In the genomic region with DNA sequence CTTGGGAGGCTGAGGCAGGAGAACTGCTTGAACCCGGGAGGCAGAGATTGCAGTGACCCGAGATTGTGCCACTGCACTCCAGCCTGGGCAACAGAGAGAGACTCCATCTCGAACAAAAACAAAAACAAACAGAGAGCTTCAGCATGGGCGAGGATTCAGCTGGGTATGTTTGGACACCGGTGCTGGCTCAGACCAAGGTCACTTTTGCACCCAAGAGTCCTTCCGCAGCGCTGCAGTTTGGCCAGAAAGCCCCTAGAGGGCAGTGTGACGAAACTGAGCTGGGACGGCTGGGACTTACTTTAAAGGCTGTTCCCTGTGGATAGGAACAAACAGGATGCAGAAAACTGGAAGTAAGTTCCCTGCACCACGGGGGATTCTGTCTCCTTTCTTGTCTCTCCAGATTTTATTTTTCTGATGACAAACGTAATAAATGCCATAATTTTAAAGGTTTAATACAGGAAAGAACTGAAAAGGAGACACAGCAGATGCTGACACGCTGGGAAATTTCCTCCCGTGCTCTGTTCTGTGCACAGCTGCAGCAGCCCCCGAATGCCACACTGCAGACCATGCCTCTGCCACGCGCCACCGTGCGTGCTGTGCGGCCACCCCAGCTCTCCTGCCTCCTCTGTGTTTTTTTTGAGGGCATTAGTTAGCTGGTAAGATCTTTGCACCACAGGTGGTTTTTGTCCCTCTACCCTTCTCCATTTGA, we compare ENCODE assay signal across 9 cellular contexts. TPM values are rescaled to one million over a fixed set of nuclear protein-coding genes. Genes with fewer than 3 reads are reported as not detected.
DNase-seq lines count a peak whose midpoint lies in the region; ATAC-seq and TF ChIP-seq lines count a peak whose summit lies in the region.
"Had no signal": no experiment of that assay in that cellular context is flagged by ENCODE, and none has a peak within 500 bp of the region (broad histone marks: within the 10 kb centered on the region; RNA-seq: fewer than 3 reads in every experiment).

No MANE protein-coding gene starts in this region.

- no peak overlapping the region for H3K4me3 ChIP-seq in CD8-positive, alpha-beta memory T cell (ENCODE audit: low read length)
- H3K4me3 ChIP-seq in thoracic aorta, result no peak overlapping the region

- no peaks in the 10 kb centered on the region for H3K9me3 ChIP-seq in CD8-positive, alpha-beta memory T cell (ENCODE audit: low read length)
- no peaks in the 10 kb centered on the region for H3K9me3 ChIP-seq in thoracic aorta

- H3K9me3 Mint-ChIP-seq in CD8-positive, alpha-beta memory T cell, result no peaks in the 10 kb centered on the region
- H3K9me3 Mint-ChIP-seq in osteocyte (ENCODE audit: unreplicated experiment), result no peaks in the 10 kb centered on the region
- H3K9me3 Mint-ChIP-seq: T-helper 1 cell treated with Interleukin-12 subunit alpha and Interleukin-12 subunit beta and Interleukin-4 antibody, amounts not matched to agents 30 μg/mL and 1 μg/mL, for 36 hours had no signal

- no peak for TF ChIP-seq EP300 in Ishikawa (IDR thresholded peaks at IDR 0.05; ENCODE audit: borderline replicate concordance)

- peaks cover 0 to 3% (median 0%) of the 10 kb centered on the region in 3 donors for H3K4me1 Mint-ChIP-seq in CD8-positive, alpha-beta memory T cell
- H3K4me1 Mint-ChIP-seq in osteocyte (ENCODE audit: unreplicated experiment), result peaks cover 70% of the 10 kb centered on the region

- no peaks in the 10 kb centered on the region for H3K36me3 ChIP-seq in CD8-positive, alpha-beta memory T cell (ENCODE audit: insufficient read depth, low read length)
- H3K36me3 ChIP-seq in thoracic aorta, result peaks cover 24% of the 10 kb centered on the region

- TF ChIP-seq RAD21 in Ishikawa (IDR thresholded peaks at IDR 0.05; ENCODE audit: low read depth), result peak; percentile 94

- CTCF ChIA-PET in CD8-positive, alpha-beta memory T cell (lab: Charles Lee), result interaction anchor here (0.8 to 3.0 kb wide), 17 partner anchors 9 to 180 kb away, joined by 3 to 21 read pairs (median 4); no protein-coding TSS in a partner anchor

- H3K27me3 Mint-ChIP-seq in CD8-positive, alpha-beta memory T cell, result peaks cover 17 to 20% of the 10 kb centered on the region in 2 donors
- H3K27me3 Mint-ChIP-seq in osteocyte (ENCODE audit: unreplicated experiment), result no peaks in the 10 kb centered on the region

- no peak overlapping the region for H3K27ac ChIP-seq in CD8-positive, alpha-beta memory T cell (ENCODE audit: low read depth, low read length)
- H3K27ac ChIP-seq in foreskin keratinocyte (no peak overlapping the region), thoracic aorta (peak overlapping the region; percentile 33 to 37)

- ATAC-seq in foreskin keratinocyte (peak; percentile 63), thoracic aorta (ENCODE audit: insufficient number of reproducible peaks, low FRiP score, low read depth) (no peak), HG02610 (IDR thresholded peaks at IDR 0.05; ENCODE audit: unreplicated experiment) (no peak)

- POLR2A ChIA-PET in CD8-positive, alpha-beta memory T cell (lab: Charles Lee), result no interaction called here

- H3K36me3 Mint-ChIP-seq in CD8-positive, alpha-beta memory T cell, result no peaks in the 10 kb centered on the region
- H3K36me3 Mint-ChIP-seq in osteocyte (ENCODE audit: unreplicated experiment), result peaks cover 40% of the 10 kb centered on the region

- TF ChIP-seq CTCF in foreskin keratinocyte (conservative IDR thresholded peaks at IDR 0.05) (peak; percentile 91), osteocyte (IDR thresholded peaks at IDR 0.05) (peak; percentile 93), thoracic aorta (IDR thresholded peaks at IDR 0.05) (peak; percentile 91)

- no peak overlapping the region for H3K27ac Mint-ChIP-seq in CD8-positive, alpha-beta memory T cell
- peak overlapping the region; percentile 49 for H3K27ac Mint-ChIP-seq in osteocyte (ENCODE audit: unreplicated experiment)
- H3K27ac Mint-ChIP-seq: T-helper 1 cell treated with Interleukin-12 subunit alpha and Interleukin-12 subunit beta and Interleukin-4 antibody, amounts not matched to agents 30 μg/mL and 1 μg/mL, for 36 hours had no signal

- peak; percentile 32 to 71 (median 51) for DNase-seq in CD8-positive, alpha-beta memory T cell
- DNase-seq in RPMI7951 (ENCODE audit: low read depth) (peak; percentile 73), foreskin keratinocyte (peak; percentile 15 to 28), osteocyte (ENCODE audit: extremely low spot score, unreplicated experiment) (peak; percentile 94), thoracic aorta (ENCODE audit: low spot score) (peak; percentile 38)
- peak; percentile 38 for DNase-seq in activated effector memory CD4-positive, alpha-beta T cell treated with Interleukin-2 at 50 U/mL for 16 hours

- H3K27me3 ChIP-seq in CD8-positive, alpha-beta memory T cell (ENCODE audit: insufficient read depth, low read length, poor library complexity, severe bottlenecking), result no peaks in the 10 kb centered on the region
- H3K27me3 ChIP-seq in foreskin keratinocyte (no peaks in the 10 kb centered on the region), thoracic aorta (replicated peaks; ENCODE audit: insufficient read depth) (no peaks in the 10 kb centered on the region)

- peak overlapping the region in 1 of 7 donors; percentile 40 for H3K4me3 Mint-ChIP-seq in CD8-positive, alpha-beta memory T cell
- H3K4me3 Mint-ChIP-seq in osteocyte (ENCODE audit: unreplicated experiment), result no peak overlapping the region
- H3K4me3 Mint-ChIP-seq: T-helper 1 cell treated with Interleukin-12 subunit alpha and Interleukin-12 subunit beta and Interleukin-4 antibody, amounts not matched to agents 30 μg/mL and 1 μg/mL, for 36 hours had no signal

- H3K4me1 ChIP-seq in CD8-positive, alpha-beta memory T cell (ENCODE audit: insufficient read depth, low read length), result peaks cover 5% of the 10 kb centered on the region
- no peaks in the 10 kb centered on the region for H3K4me1 ChIP-seq in foreskin keratinocyte
- H3K4me1 ChIP-seq in thoracic aorta (ENCODE audit: control insufficient read depth in 1 of 2, low read depth in 2 of 2), result peaks cover 16 to 34% of the 10 kb centered on the region in 2 donors

TF ChIP-seq in Ishikawa, 13 proteins besides CTCF, POLR2A, EP300 and RAD21:
- TF ChIP-seq CEBPB (IDR thresholded peaks at IDR 0.05) (no peak), TAF1 (IDR thresholded peaks at IDR 0.05; ENCODE audit: low read depth) (no peak), TEAD4 (IDR thresholded peaks at IDR 0.05) (no peak), NFIC (IDR thresholded peaks at IDR 0.05) (no peak), YY1 (IDR thresholded peaks at IDR 0.05; ENCODE audit: low read depth) (no peak), ZBTB7A (IDR thresholded peaks at IDR 0.05; ENCODE audit: low read depth) (no peak), FOXM1 (IDR thresholded peaks at IDR 0.05; ENCODE audit: borderline replicate concordance, low read depth) (no peak), CREB1 (IDR thresholded peaks at IDR 0.05; ENCODE audit: low read depth) (no peak)
- TF ChIP-seq, protein P1, sequence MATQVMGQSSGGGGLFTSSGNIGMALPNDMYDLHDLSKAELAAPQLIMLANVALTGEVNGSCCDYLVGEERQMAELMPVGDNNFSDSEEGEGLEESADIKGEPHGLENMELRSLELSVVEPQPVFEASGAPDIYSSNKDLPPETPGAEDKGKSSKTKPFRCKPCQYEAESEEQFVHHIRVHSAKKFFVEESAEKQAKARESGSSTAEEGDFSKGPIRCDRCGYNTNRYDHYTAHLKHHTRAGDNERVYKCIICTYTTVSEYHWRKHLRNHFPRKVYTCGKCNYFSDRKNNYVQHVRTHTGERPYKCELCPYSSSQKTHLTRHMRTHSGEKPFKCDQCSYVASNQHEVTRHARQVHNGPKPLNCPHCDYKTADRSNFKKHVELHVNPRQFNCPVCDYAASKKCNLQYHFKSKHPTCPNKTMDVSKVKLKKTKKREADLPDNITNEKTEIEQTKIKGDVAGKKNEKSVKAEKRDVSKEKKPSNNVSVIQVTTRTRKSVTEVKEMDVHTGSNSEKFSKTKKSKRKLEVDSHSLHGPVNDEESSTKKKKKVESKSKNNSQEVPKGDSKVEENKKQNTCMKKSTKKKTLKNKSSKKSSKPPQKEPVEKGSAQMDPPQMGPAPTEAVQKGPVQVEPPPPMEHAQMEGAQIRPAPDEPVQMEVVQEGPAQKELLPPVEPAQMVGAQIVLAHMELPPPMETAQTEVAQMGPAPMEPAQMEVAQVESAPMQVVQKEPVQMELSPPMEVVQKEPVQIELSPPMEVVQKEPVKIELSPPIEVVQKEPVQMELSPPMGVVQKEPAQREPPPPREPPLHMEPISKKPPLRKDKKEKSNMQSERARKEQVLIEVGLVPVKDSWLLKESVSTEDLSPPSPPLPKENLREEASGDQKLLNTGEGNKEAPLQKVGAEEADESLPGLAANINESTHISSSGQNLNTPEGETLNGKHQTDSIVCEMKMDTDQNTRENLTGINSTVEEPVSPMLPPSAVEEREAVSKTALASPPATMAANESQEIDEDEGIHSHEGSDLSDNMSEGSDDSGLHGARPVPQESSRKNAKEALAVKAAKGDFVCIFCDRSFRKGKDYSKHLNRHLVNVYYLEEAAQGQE (IDR thresholded peaks at IDR 0.05; ENCODE audit: low read depth), result no peak

RNA-seq across cellular contexts. Expression of a gene that starts 25.2 kb away (rescaled TPM):
- 100 to 1,000 TPM; 118 to 122 TPM for total RNA-seq in CD8-positive, alpha-beta memory T cell
- polyA plus RNA-seq in CD8-positive, alpha-beta memory T cell, result 43.2 TPM
- 9.8 and 11.2 TPM in 2 replicates for total RNA-seq in RPMI7951 (2014; rRNA removed; shearing (Covaris generic))
- total RNA-seq in foreskin keratinocyte, result 30.6 and 31.4 TPM in 2 replicates
- 16.2 and 18.9 TPM in 2 replicates for polyA plus RNA-seq in foreskin keratinocyte
- total RNA-seq in osteocyte, result 56.2 and 66.7 TPM in 2 replicates
- total RNA-seq in thoracic aorta, result 10 to 100 TPM; 40.3 to 95.9 TPM

RNA-seq across cellular contexts. Expression of a gene that starts 37.2 kb away (rescaled TPM):
- not detected for total RNA-seq in CD8-positive, alpha-beta memory T cell
- polyA plus RNA-seq in CD8-positive, alpha-beta memory T cell, result not detected
- 0.49 TPM in 1 of 2 replicates, not detected in the other for total RNA-seq in RPMI7951 (2014; rRNA removed; shearing (Covaris generic))
- total RNA-seq in foreskin keratinocyte (0.04 TPM in 1 of 2 replicates, not detected in the other), osteocyte (7.3 and 9.2 TPM in 2 replicates), thoracic aorta (10 to 100 TPM in 1 of 2 donors, 1 to 10 TPM in 1; 6.8 to 13.0 TPM)
- polyA plus RNA-seq in foreskin keratinocyte, result not detected in 2 replicates

RNA-seq across cellular contexts. Expression of a gene that starts 59.4 kb away (rescaled TPM):
- 1 to 10 TPM; 1.3 to 1.6 TPM for total RNA-seq in CD8-positive, alpha-beta memory T cell
- polyA plus RNA-seq in CD8-positive, alpha-beta memory T cell, result 0.08 TPM
- total RNA-seq in RPMI7951 (2014; rRNA removed; shearing (Covaris generic)), result 115 and 147 TPM in 2 replicates
- total RNA-seq in foreskin keratinocyte (7.5 and 11.2 TPM in 2 replicates), osteocyte (1,096 and 1,211 TPM in 2 replicates), thoracic aorta (100 to 1,000 TPM; 475 to 619 TPM)
- polyA plus RNA-seq in foreskin keratinocyte, result 6.3 and 8.3 TPM in 2 replicates

Comparison
In these comparisons a context has a peak if more than half of its experiments do, and no peak if none do; other contexts are left out.
1. DNase-seq: peak in every context shown above with its lines; median percentile 94 in osteocyte; 73 in RPMI7951; 51 in CD8-positive, alpha-beta memory T cell; 38 in activated effector memory CD4-positive, alpha-beta T cell treated with Interleukin-2 at 50 U/mL for 16 hours; 38 in thoracic aorta; 22 in foreskin keratinocyte.
2. H3K27ac ChIP-seq: peak in thoracic aorta (2 of 2); none in CD8-positive, alpha-beta memory T cell (single experiment) and foreskin keratinocyte (single experiment).
3. Peak in every context shown above with its lines, with median percentiles within 50 percentile points of each other: CTCF ChIP-seq.